ENCODE assay signal across 1 cellular context in the genomic region with DNA sequence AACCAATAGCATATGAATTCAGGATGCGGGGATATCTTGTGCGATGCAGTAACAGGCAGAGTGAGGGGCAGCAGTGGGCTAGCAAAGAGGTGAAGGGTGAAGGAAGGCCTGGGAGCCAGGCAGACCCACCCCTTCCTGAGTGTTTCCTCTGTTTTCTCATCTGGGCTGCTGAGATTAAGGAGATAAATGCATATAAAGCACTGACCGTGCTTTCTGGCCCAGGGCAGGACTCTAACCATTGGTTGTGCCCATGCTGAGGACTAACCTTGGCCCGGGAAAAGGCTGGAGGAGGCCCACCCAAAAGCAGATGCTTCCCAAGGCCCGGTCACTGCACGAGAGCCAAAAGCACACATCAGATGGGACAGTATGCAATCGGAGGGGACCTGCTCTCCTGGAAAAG.
A peak's percentile ranks its signal among the peaks of the same experiment; 100 is the strongest.
TF ChIP-seq lines count a peak whose summit lies in the region.

No MANE protein-coding gene starts in this region.

TF ChIP-seq in endothelial cell of umbilical vein, 7 proteins besides CTCF, POLR2A, EP300 and RAD21:
- peak; percentile 58 for TF ChIP-seq GATA2 (IDR thresholded peaks at IDR 0.05; ENCODE audit: insufficient read depth, insufficient read length, low read depth, low read length)
- TF ChIP-seq FOS (IDR thresholded peaks at IDR 0.05; ENCODE audit: borderline replicate concordance, insufficient read depth, low read length), result no peak
TF ChIP-seq in endothelial cell of umbilical vein: peak in this region for 1.
